Comparison of ENCODE assay signal across 1 cellular context in the genomic region with DNA sequence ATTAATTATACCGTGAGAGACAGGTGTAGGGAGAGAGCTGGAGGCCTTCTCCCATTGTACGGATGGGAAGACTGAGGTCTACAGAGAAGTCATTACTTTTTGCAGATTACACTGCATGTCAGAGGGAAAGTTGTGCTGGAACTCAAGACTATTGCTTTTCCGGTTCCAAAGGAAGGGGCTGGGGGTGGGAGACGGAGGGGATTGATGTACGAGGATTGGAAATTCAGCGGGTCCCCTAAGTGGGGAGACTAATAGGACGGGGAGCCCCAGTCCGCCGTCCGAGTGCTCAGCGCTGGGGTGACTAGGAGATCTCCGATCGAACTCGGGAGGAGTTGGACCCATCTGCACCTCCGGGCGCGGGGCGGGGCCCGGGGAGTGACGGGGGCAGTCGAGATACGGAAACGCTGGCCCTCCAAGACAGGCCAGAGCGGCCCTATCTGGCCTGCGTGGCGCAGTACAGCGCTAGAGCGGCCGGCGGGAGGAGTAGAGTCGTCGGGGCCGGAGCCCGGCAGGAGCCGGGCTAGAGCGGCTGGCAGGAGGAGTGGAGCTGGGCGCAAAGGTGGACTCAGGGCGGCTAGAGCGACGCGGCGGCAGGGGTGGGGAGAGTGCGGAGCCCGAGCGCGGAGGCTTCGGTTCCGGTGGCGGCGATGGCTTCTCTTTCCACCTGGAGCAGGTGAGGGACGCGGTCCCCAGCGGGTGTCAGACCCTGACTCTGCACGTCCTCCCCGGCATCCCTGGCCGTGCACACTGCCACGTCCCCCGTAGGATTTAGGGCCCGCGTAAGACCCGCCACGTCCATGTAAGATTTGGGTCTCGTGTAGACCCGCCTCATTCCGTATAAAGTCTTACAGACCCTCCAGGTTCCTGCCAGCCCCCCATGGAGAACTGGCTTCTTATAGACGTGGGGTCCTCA.
A peak's percentile ranks its signal among the peaks of the same experiment; 100 is the strongest.
TF ChIP-seq lines count a peak whose summit lies in the region.

No MANE protein-coding gene starts in this region.

TF ChIP-seq in K562, 482 proteins besides CTCF, POLR2A, EP300 and RAD21 (continues in another document):
- TF ChIP-seq, protein P1, sequence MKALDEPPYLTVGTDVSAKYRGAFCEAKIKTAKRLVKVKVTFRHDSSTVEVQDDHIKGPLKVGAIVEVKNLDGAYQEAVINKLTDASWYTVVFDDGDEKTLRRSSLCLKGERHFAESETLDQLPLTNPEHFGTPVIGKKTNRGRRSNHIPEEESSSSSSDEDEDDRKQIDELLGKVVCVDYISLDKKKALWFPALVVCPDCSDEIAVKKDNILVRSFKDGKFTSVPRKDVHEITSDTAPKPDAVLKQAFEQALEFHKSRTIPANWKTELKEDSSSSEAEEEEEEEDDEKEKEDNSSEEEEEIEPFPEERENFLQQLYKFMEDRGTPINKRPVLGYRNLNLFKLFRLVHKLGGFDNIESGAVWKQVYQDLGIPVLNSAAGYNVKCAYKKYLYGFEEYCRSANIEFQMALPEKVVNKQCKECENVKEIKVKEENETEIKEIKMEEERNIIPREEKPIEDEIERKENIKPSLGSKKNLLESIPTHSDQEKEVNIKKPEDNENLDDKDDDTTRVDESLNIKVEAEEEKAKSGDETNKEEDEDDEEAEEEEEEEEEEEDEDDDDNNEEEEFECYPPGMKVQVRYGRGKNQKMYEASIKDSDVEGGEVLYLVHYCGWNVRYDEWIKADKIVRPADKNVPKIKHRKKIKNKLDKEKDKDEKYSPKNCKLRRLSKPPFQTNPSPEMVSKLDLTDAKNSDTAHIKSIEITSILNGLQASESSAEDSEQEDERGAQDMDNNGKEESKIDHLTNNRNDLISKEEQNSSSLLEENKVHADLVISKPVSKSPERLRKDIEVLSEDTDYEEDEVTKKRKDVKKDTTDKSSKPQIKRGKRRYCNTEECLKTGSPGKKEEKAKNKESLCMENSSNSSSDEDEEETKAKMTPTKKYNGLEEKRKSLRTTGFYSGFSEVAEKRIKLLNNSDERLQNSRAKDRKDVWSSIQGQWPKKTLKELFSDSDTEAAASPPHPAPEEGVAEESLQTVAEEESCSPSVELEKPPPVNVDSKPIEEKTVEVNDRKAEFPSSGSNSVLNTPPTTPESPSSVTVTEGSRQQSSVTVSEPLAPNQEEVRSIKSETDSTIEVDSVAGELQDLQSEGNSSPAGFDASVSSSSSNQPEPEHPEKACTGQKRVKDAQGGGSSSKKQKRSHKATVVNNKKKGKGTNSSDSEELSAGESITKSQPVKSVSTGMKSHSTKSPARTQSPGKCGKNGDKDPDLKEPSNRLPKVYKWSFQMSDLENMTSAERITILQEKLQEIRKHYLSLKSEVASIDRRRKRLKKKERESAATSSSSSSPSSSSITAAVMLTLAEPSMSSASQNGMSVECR (CRISPR knock-in tag; IDR thresholded peaks at IDR 0.05): peak; percentile 53; the same call in 1 of the 2 replicates
- TF ChIP-seq ZNF239 (CRISPR knock-in tag; IDR thresholded peaks at IDR 0.05) (no peak), CHD2 (IDR thresholded peaks at IDR 0.05; ENCODE audit: low read depth, low read length) (no peak), C11orf30 (IDR thresholded peaks at IDR 0.05; ENCODE audit: low read depth) (peak; percentile 87), HCFC1 (IDR thresholded peaks at IDR 0.05; ENCODE audit: low read depth, low read length) (peak; percentile 86), MYNN (IDR thresholded peaks at IDR 0.05) (no peak), MYNN (CRISPR knock-in tag; IDR thresholded peaks at IDR 0.05) (no peak), ZNF212 (CRISPR knock-in tag; IDR thresholded peaks at IDR 0.05) (no peak), FOXK2 (conservative IDR thresholded peaks at IDR 0.05 in 1 of 2, IDR thresholded peaks at IDR 0.05 in 1 of 2; ENCODE audit: low read depth in 2 of 2) (0 out of 4 replicates have a peak, but pooled peaks of 1 of the 2 experiments have one; percentile 55), ZNF57 (CRISPR knock-in tag; IDR thresholded peaks at IDR 0.05) (no peak), ZSCAN29 (IDR thresholded peaks at IDR 0.05) (peak; percentile 94), HDAC6 (IDR thresholded peaks at IDR 0.05; ENCODE audit: low read depth, low read length) (no peak), SAFB2 (IDR thresholded peaks at IDR 0.05; ENCODE audit: borderline replicate concordance, low read depth, low read length, severe bottlenecking) (no peak), ELF1 (tag; IDR thresholded peaks at IDR 0.05) (peak; percentile 98), HSF4 (CRISPR knock-in tag; IDR thresholded peaks at IDR 0.05; ENCODE audit: borderline replicate concordance) (no peak), KAT8 (IDR thresholded peaks at IDR 0.05; ENCODE audit: low read depth) (no peak), ZNF707 (CRISPR knock-in tag; conservative IDR thresholded peaks at IDR 0.05) (0 out of 2 replicates have a peak, but pooled peaks have one; percentile 40), ETV1 (tag; conservative IDR thresholded peaks at IDR 0.05; ENCODE audit: low read depth) (peak; percentile 60), ZNF408 (CRISPR knock-in tag; IDR thresholded peaks at IDR 0.05; ENCODE audit: low read depth) (no peak), PCBP1 (IDR thresholded peaks at IDR 0.05; ENCODE audit: low read depth, low read length, poor library complexity, severe bottlenecking) (no peak), HNRNPL (IDR thresholded peaks at IDR 0.05; ENCODE audit: low read depth, low read length) (0 out of 2 replicates have a peak, but pooled peaks have one; percentile 26), ESRRA (IDR thresholded peaks at IDR 0.05; ENCODE audit: borderline replicate concordance, low read depth) (peak; percentile 82), THRAP3 (IDR thresholded peaks at IDR 0.05; ENCODE audit: borderline replicate concordance) (peak; percentile 74; the same call in 1 of the 2 replicates), ARHGAP35 (IDR thresholded peaks at IDR 0.05; ENCODE audit: partially characterized antibody) (no peak), ASH1L (IDR thresholded peaks at IDR 0.05; ENCODE audit: borderline replicate concordance, low read depth, partially characterized antibody) (no peak), ZNF668 (CRISPR knock-in tag; IDR thresholded peaks at IDR 0.05) (no peak), ARNT (IDR thresholded peaks at IDR 0.05) (peak in 1 of 2 experiments; percentile 70; a peak in 1 of 4 replicates), ZNF75A (CRISPR knock-in tag; IDR thresholded peaks at IDR 0.05) (no peak), ETV5 (CRISPR knock-in tag; IDR thresholded peaks at IDR 0.05; ENCODE audit: low read depth) (peak; percentile 87)
- TF ChIP-seq, protein P2, sequence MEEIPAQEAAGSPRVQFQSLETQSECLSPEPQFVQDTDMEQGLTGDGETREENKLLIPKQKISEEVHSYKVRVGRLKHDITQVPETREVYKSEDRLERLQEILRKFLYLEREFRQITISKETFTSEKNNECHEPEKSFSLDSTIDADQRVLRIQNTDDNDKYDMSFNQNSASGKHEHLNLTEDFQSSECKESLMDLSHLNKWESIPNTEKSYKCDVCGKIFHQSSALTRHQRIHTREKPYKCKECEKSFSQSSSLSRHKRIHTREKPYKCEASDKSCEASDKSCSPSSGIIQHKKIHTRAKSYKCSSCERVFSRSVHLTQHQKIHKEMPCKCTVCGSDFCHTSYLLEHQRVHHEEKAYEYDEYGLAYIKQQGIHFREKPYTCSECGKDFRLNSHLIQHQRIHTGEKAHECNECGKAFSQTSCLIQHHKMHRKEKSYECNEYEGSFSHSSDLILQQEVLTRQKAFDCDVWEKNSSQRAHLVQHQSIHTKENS (CRISPR knock-in tag; IDR thresholded peaks at IDR 0.05): no peak
- TF ChIP-seq, protein P3, sequence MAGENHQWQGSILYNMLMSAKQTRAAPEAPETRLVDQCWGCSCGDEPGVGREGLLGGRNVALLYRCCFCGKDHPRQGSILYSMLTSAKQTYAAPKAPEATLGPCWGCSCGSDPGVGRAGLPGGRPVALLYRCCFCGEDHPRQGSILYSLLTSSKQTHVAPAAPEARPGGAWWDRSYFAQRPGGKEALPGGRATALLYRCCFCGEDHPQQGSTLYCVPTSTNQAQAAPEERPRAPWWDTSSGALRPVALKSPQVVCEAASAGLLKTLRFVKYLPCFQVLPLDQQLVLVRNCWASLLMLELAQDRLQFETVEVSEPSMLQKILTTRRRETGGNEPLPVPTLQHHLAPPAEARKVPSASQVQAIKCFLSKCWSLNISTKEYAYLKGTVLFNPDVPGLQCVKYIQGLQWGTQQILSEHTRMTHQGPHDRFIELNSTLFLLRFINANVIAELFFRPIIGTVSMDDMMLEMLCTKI (IDR thresholded peaks at IDR 0.05; ENCODE audit: partially characterized antibody): no peak
- TF ChIP-seq, protein P4, sequence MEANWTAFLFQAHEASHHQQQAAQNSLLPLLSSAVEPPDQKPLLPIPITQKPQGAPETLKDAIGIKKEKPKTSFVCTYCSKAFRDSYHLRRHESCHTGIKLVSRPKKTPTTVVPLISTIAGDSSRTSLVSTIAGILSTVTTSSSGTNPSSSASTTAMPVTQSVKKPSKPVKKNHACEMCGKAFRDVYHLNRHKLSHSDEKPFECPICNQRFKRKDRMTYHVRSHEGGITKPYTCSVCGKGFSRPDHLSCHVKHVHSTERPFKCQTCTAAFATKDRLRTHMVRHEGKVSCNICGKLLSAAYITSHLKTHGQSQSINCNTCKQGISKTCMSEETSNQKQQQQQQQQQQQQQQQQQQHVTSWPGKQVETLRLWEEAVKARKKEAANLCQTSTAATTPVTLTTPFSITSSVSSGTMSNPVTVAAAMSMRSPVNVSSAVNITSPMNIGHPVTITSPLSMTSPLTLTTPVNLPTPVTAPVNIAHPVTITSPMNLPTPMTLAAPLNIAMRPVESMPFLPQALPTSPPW (CRISPR knock-in tag; IDR thresholded peaks at IDR 0.05): peak; percentile 82
- TF ChIP-seq, protein P5, sequence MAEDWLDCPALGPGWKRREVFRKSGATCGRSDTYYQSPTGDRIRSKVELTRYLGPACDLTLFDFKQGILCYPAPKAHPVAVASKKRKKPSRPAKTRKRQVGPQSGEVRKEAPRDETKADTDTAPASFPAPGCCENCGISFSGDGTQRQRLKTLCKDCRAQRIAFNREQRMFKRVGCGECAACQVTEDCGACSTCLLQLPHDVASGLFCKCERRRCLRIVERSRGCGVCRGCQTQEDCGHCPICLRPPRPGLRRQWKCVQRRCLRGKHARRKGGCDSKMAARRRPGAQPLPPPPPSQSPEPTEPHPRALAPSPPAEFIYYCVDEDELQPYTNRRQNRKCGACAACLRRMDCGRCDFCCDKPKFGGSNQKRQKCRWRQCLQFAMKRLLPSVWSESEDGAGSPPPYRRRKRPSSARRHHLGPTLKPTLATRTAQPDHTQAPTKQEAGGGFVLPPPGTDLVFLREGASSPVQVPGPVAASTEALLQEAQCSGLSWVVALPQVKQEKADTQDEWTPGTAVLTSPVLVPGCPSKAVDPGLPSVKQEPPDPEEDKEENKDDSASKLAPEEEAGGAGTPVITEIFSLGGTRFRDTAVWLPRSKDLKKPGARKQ (CRISPR knock-in tag; IDR thresholded peaks at IDR 0.05): no peak
- TF ChIP-seq, protein P6, sequence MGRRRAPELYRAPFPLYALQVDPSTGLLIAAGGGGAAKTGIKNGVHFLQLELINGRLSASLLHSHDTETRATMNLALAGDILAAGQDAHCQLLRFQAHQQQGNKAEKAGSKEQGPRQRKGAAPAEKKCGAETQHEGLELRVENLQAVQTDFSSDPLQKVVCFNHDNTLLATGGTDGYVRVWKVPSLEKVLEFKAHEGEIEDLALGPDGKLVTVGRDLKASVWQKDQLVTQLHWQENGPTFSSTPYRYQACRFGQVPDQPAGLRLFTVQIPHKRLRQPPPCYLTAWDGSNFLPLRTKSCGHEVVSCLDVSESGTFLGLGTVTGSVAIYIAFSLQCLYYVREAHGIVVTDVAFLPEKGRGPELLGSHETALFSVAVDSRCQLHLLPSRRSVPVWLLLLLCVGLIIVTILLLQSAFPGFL (CRISPR knock-in tag; IDR thresholded peaks at IDR 0.05): no peak
- TF ChIP-seq, protein P7, sequence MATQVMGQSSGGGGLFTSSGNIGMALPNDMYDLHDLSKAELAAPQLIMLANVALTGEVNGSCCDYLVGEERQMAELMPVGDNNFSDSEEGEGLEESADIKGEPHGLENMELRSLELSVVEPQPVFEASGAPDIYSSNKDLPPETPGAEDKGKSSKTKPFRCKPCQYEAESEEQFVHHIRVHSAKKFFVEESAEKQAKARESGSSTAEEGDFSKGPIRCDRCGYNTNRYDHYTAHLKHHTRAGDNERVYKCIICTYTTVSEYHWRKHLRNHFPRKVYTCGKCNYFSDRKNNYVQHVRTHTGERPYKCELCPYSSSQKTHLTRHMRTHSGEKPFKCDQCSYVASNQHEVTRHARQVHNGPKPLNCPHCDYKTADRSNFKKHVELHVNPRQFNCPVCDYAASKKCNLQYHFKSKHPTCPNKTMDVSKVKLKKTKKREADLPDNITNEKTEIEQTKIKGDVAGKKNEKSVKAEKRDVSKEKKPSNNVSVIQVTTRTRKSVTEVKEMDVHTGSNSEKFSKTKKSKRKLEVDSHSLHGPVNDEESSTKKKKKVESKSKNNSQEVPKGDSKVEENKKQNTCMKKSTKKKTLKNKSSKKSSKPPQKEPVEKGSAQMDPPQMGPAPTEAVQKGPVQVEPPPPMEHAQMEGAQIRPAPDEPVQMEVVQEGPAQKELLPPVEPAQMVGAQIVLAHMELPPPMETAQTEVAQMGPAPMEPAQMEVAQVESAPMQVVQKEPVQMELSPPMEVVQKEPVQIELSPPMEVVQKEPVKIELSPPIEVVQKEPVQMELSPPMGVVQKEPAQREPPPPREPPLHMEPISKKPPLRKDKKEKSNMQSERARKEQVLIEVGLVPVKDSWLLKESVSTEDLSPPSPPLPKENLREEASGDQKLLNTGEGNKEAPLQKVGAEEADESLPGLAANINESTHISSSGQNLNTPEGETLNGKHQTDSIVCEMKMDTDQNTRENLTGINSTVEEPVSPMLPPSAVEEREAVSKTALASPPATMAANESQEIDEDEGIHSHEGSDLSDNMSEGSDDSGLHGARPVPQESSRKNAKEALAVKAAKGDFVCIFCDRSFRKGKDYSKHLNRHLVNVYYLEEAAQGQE (CRISPR knock-in tag; IDR thresholded peaks at IDR 0.05; ENCODE audit: low read depth): peak; percentile 82; the same call in 1 of the 2 replicates
- TF ChIP-seq, protein P8, sequence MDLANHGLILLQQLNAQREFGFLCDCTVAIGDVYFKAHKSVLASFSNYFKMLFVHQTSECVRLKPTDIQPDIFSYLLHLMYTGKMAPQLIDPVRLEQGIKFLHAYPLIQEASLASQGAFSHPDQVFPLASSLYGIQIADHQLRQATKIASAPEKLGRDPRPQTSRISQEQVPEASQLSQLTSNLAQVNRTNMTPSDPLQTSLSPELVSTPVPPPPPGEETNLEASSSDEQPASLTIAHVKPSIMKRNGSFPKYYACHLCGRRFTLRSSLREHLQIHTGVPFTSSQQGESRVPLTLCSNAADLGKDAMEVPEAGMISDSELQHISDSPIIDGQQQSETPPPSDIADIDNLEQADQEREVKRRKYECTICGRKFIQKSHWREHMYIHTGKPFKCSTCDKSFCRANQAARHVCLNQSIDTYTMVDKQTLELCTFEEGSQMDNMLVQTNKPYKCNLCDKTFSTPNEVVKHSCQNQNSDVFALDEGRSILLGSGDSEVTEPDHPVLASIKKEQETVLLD (IDR thresholded peaks at IDR 0.05): no peak; the same call in 1 of the 2 replicates
